Comparison of ENCODE assay signal across 2 cellular contexts in genomic region chr1:176766779-176767178, GRCh38.
A peak's percentile ranks its signal among the peaks of the same experiment; 100 is the strongest.
TF ChIP-seq lines count a peak whose summit lies in the region.

No MANE protein-coding gene starts in this region.

TF ChIP-seq in liver, 16 proteins besides CTCF, POLR2A, EP300 and RAD21 (continued from another document):
- TF ChIP-seq REST (IDR thresholded peaks at IDR 0.05), result no peak
- TF ChIP-seq MAX (IDR thresholded peaks at IDR 0.05), result peak; percentile 31
- no peak for TF ChIP-seq SP1 (IDR thresholded peaks at IDR 0.05)
- no peak for TF ChIP-seq ZBTB33 (IDR thresholded peaks at IDR 0.05)
- TF ChIP-seq TAF1 (conservative IDR thresholded peaks at IDR 0.05), result no peak
- TF ChIP-seq RXRA (IDR thresholded peaks at IDR 0.05), result peak; percentile 11 to 48
- no peak for TF ChIP-seq GABPA (IDR thresholded peaks at IDR 0.05 in 1 of 2, conservative IDR thresholded peaks at IDR 0.05 in 1 of 2)
- TF ChIP-seq HNF4A (conservative IDR thresholded peaks at IDR 0.05), result peak in 1 of 2 donors; percentile 35
- TF ChIP-seq HNF4G (IDR thresholded peaks at IDR 0.05), result no peak
- no peak for TF ChIP-seq YY1 (IDR thresholded peaks at IDR 0.05)

TF ChIP-seq in HepG2, 621 proteins besides CTCF, POLR2A, EP300 and RAD21 (continued from another document):
- TF ChIP-seq DRAP1 (CRISPR knock-in tag; IDR thresholded peaks at IDR 0.05) (no peak), ZNF350 (CRISPR knock-in tag; IDR thresholded peaks at IDR 0.05; ENCODE audit: borderline replicate concordance, low read depth) (no peak), STAT5B (CRISPR knock-in tag; IDR thresholded peaks at IDR 0.05) (no peak), RERE (CRISPR knock-in tag; IDR thresholded peaks at IDR 0.05; ENCODE audit: low read depth) (no peak), ZNF446 (CRISPR knock-in tag; IDR thresholded peaks at IDR 0.05) (no peak)
TF ChIP-seq in HepG2: peak in this region for 0.
